ENCODE assay signal across 4 cellular contexts in genomic region chr3:125617697-125618096, GRCh38. TPM values are rescaled to one million over a fixed set of nuclear protein-coding genes. Genes with fewer than 3 reads are reported as not detected.
DNase-seq lines count a peak whose midpoint lies in the region; ATAC-seq and TF ChIP-seq lines count a peak whose summit lies in the region.
"Not testable (repeated sequence)": the region's sequence is repeated elsewhere in the genome, so short reads cannot be mapped to it uniquely, and the experiment has no call there.

No MANE protein-coding gene starts in this region.

- not testable (repeated sequence) for H4K20me1 ChIP-seq in hepatocyte (ENCODE audit: insufficient read depth, poor library complexity, severe bottlenecking)

- TF ChIP-seq CTCF in hepatocyte (IDR thresholded peaks at IDR 0.05; ENCODE audit: poor library complexity); liver (IDR thresholded peaks at IDR 0.05; ENCODE audit: low read depth, low read length, missing input control); gastrocnemius medialis (IDR thresholded peaks at IDR 0.05 in 4 of 5, conservative IDR thresholded peaks at IDR 0.05 in 1 of 5): not testable (repeated sequence)

- ATAC-seq in gastrocnemius medialis = not testable (repeated sequence)

- H3K9me3 ChIP-seq in hepatocyte (ENCODE audit: low read depth); liver (ENCODE audit: control insufficient read depth in 4 of 4, low read length in 3 of 4); gastrocnemius medialis: not testable (repeated sequence)

- in situ Hi-C loops in gastrocnemius medialis (cut with MboI; ENCODE audit: low sequenced_read_pairs in 4 of 4) = not testable (repeated sequence)

- not testable (repeated sequence) for TF ChIP-seq POLR2A in gastrocnemius medialis (IDR thresholded peaks at IDR 0.05)

- H3K4me1 ChIP-seq in hepatocyte (ENCODE audit: insufficient read depth) = not testable (repeated sequence)
- H3K4me1 ChIP-seq in liver (ENCODE audit: control insufficient read depth in 4 of 4, insufficient read depth in 4 of 4, low read length in 3 of 4) = peaks cover 8 to 50% (median 25%) of the 10 kb centered on the region in 4 donors
- H3K4me1 ChIP-seq in gastrocnemius medialis = peaks cover 19 to 29% of the 10 kb centered on the region in 2 donors

- H2AFZ ChIP-seq in hepatocyte = not testable (repeated sequence)

- H3K9ac ChIP-seq in liver (ENCODE audit: low read depth in 1 of 2, low read length in 2 of 2) = peak overlapping the region in 1 of 2 donors; percentile 66

- DNase-seq in MV-4-11 (lab: John Stamatoyannopoulos, UW) (peak; percentile 4), hepatocyte (ENCODE audit: low spot score) (peak; percentile 13), gastrocnemius medialis (peak in 1 of 2 donors; percentile 4)

- H3K27me3 ChIP-seq in hepatocyte; liver (ENCODE audit: control insufficient read depth in 4 of 4, insufficient read depth in 4 of 4, low read length in 3 of 4); gastrocnemius medialis: not testable (repeated sequence)

- H3K36me3 ChIP-seq in hepatocyte (replicated peaks; ENCODE audit: insufficient read depth, low read depth); liver (ENCODE audit: control insufficient read depth in 4 of 4, insufficient read depth in 3 of 4, low read depth in 1 of 4, low read length in 3 of 4); gastrocnemius medialis: not testable (repeated sequence)

- not testable (repeated sequence) for H3K4me3 ChIP-seq in hepatocyte, gastrocnemius medialis
- H3K4me3 ChIP-seq in liver (ENCODE audit: low read depth in 1 of 3, low read length in 3 of 3) = peak overlapping the region; percentile 48 to 93 (median 90)

- not testable (repeated sequence) for H3K79me2 ChIP-seq in hepatocyte

- TF ChIP-seq RAD21 in liver (IDR thresholded peaks at IDR 0.05) = peak; percentile 58 to 68

- H3K9me2 ChIP-seq in hepatocyte (replicated peaks; ENCODE audit: insufficient read depth) = not testable (repeated sequence)

- not testable (repeated sequence) for H3K4me2 ChIP-seq in hepatocyte

- H3K27ac ChIP-seq in hepatocyte = not testable (repeated sequence)
- H3K27ac ChIP-seq in liver (ENCODE audit: low read depth in 1 of 2, low read length in 2 of 2) (peak overlapping the region; percentile 82 to 96), gastrocnemius medialis (peak overlapping the region; percentile 52 to 99 (median 98))

- 47% methylated on average over 1 of the region's 1 CpG for WGBS in hepatocyte (ENCODE audit: low lambda C conversion rate, missing lambda C conversion rate)
- WGBS in liver = 46% methylated on average over 1 of the region's 1 CpG

- intact Hi-C loops in gastrocnemius medialis (cut with DNase I; ENCODE audit: low total_unique reads) = not testable (repeated sequence)

TF ChIP-seq in liver, 16 proteins besides CTCF, POLR2A, EP300 and RAD21:
- TF ChIP-seq MAX (IDR thresholded peaks at IDR 0.05) = peak; percentile 72
- peak; percentile 98 for TF ChIP-seq SP1 (IDR thresholded peaks at IDR 0.05)
- TF ChIP-seq JUND (IDR thresholded peaks at IDR 0.05) = peak; percentile 59 to 85
- TF ChIP-seq EGR1 (IDR thresholded peaks at IDR 0.05; ENCODE audit: low read depth in 2 of 2) = peak in 1 of 2 donors; percentile 51
- peak; percentile 96 to 97 for TF ChIP-seq RXRA (IDR thresholded peaks at IDR 0.05)
- peak; percentile 72 for TF ChIP-seq FOXA1 (IDR thresholded peaks at IDR 0.05)
- peak; percentile 70 for TF ChIP-seq NR2F2 (IDR thresholded peaks at IDR 0.05)
- TF ChIP-seq ATF3 (IDR thresholded peaks at IDR 0.05) = peak; percentile 68
- peak; percentile 61 for TF ChIP-seq FOXA2 (IDR thresholded peaks at IDR 0.05)
- TF ChIP-seq YY1 (IDR thresholded peaks at IDR 0.05) = peak; percentile 74
- TF ChIP-seq ZBTB33 (IDR thresholded peaks at IDR 0.05) = peak; percentile 85
- peak in 1 of 2 donors; percentile 64 for TF ChIP-seq GABPA (IDR thresholded peaks at IDR 0.05 in 1 of 2, conservative IDR thresholded peaks at IDR 0.05 in 1 of 2)
- peak; percentile 54 for TF ChIP-seq HNF4G (IDR thresholded peaks at IDR 0.05)
- peak; percentile 97 for TF ChIP-seq HNF4A (conservative IDR thresholded peaks at IDR 0.05)
- TF ChIP-seq, protein P1, sequence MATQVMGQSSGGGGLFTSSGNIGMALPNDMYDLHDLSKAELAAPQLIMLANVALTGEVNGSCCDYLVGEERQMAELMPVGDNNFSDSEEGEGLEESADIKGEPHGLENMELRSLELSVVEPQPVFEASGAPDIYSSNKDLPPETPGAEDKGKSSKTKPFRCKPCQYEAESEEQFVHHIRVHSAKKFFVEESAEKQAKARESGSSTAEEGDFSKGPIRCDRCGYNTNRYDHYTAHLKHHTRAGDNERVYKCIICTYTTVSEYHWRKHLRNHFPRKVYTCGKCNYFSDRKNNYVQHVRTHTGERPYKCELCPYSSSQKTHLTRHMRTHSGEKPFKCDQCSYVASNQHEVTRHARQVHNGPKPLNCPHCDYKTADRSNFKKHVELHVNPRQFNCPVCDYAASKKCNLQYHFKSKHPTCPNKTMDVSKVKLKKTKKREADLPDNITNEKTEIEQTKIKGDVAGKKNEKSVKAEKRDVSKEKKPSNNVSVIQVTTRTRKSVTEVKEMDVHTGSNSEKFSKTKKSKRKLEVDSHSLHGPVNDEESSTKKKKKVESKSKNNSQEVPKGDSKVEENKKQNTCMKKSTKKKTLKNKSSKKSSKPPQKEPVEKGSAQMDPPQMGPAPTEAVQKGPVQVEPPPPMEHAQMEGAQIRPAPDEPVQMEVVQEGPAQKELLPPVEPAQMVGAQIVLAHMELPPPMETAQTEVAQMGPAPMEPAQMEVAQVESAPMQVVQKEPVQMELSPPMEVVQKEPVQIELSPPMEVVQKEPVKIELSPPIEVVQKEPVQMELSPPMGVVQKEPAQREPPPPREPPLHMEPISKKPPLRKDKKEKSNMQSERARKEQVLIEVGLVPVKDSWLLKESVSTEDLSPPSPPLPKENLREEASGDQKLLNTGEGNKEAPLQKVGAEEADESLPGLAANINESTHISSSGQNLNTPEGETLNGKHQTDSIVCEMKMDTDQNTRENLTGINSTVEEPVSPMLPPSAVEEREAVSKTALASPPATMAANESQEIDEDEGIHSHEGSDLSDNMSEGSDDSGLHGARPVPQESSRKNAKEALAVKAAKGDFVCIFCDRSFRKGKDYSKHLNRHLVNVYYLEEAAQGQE (IDR thresholded peaks at IDR 0.05) = peak; percentile 66

RNA-seq across cellular contexts. Expression of gene OSBPL11, which starts 22.4 kb away (rescaled TPM):
- total RNA-seq in hepatocyte (15.0 and 18.8 TPM in 2 replicates), liver (10 to 100 TPM; 12.7 to 22.5 TPM), gastrocnemius medialis (100 to 1,000 TPM in 1 of 4 donors, 10 to 100 TPM in 3; 43.3 to 115 (median 78.9) TPM)
- polyA plus RNA-seq in hepatocyte (7.2 and 12.6 TPM in 2 replicates), liver (1 to 10 TPM; 7.1 to 8.1 TPM)
